ENCODE assay signal across 14 cellular contexts in the genomic region with DNA sequence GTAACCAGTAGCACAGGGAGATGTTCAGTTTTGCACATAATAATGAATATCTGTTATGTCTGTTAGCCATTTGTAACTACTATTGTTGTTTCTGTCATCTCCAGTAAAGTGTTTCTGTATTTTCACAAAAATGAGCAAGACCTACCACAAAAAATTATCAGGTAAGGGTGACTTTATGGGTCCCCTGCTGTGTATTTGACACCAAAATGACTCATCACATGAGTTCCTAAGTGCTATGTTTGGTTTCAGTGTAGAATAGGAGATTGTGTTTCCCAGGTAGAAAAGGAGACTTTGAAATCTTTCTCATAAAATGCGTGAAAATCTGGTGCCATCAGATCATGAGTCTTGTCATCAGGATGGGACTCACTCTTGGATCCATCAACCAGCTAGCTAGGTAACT.
"Had no signal": no experiment of that assay in that cellular context is flagged by ENCODE, and none has a peak within 500 bp of the region (broad histone marks: within the 10 kb centered on the region; RNA-seq: fewer than 3 reads in every experiment).

No MANE protein-coding gene starts in this region.

- H3K9me3 Mint-ChIP-seq: natural killer cell; stimulated activated naive CD8-positive, alpha-beta T cell treated with anti-CD3 and anti-CD28 coated beads, Interleukin-15, Interleukin-2, amounts not matched to agents 100 ng/mL and 50 ng/mL, for 24 hours; WTC11 had no signal

- H3K4me3 Mint-ChIP-seq: natural killer cell; stimulated activated naive CD8-positive, alpha-beta T cell treated with anti-CD3 and anti-CD28 coated beads, Interleukin-15, Interleukin-2, amounts not matched to agents 100 ng/mL and 50 ng/mL, for 24 hours; WTC11 had no signal

- H3K4me3 ChIP-seq: smooth muscle cell had no signal

- H3K27me3 Mint-ChIP-seq: stimulated activated naive CD8-positive, alpha-beta T cell treated with anti-CD3 and anti-CD28 coated beads, Interleukin-15, Interleukin-2, amounts not matched to agents 100 ng/mL and 50 ng/mL, for 24 hours had no signal

- H3K27ac Mint-ChIP-seq: natural killer cell; stimulated activated naive CD8-positive, alpha-beta T cell treated with anti-CD3 and anti-CD28 coated beads, Interleukin-15, Interleukin-2, amounts not matched to agents 100 ng/mL and 50 ng/mL, for 24 hours; WTC11 had no signal

- ATAC-seq: natural killer cell, right cardiac atrium, WTC11 had no signal

- H3K27ac ChIP-seq: epithelial cell of prostate had no signal

- H3K36me3 Mint-ChIP-seq: natural killer cell, WTC11 had no signal

- DNase-seq: activated CD4-positive, alpha-beta T cell treated with anti-CD3 and anti-CD28 coated beads for 48 hours; activated naive CD4-positive, alpha-beta T cell treated with anti-CD3 and anti-CD28 coated beads, Interleukin-2, amount 50 U/mL, for 16 hours; head of caudate nucleus; kidney glomerular epithelial cell; mesenchymal stem cell; natural killer cell; occipital lobe; right cardiac atrium; stimulated activated CD4-positive, alpha-beta T cell treated with anti-CD3 and anti-CD28 coated beads, Interleukin-4, amount 100 ng/mL, for 4 hours; stimulated activated CD8-positive, alpha-beta memory T cell treated with anti-CD3 and anti-CD28 coated beads, Interleukin-4, amount 100 ng/mL, for 48 hours had no signal
